21 cellular contexts compared by ENCODE assay signal in genomic region chr3:167575000-167575399, GRCh38.
DNase-seq lines count a peak whose midpoint lies in the region; ATAC-seq and TF ChIP-seq lines count a peak whose summit lies in the region.
"Had no signal": no experiment of that assay in that cellular context is flagged by ENCODE, and none has a peak within 500 bp of the region (broad histone marks: within the 10 kb centered on the region; RNA-seq: fewer than 3 reads in every experiment).

No MANE protein-coding gene starts in this region.

- H3K9me3 Mint-ChIP-seq in stimulated activated effector memory CD8-positive, alpha-beta T cell treated with anti-CD3 and anti-CD28 coated beads, Interleukin-12 subunit alpha, Interleukin-12 subunit beta, amount 100 ng/mL, for 72 hours: no peaks in the 10 kb centered on the region
- H3K9me3 Mint-ChIP-seq: activated CD4-positive, alpha-beta memory T cell treated with anti-CD3 and anti-CD28 coated beads for 36 hours; activated naive CD4-positive, alpha-beta T cell treated with anti-CD3 and anti-CD28 coated beads, Interleukin-2, amount 50 U/mL, for 72 hours; activated T-cell treated with anti-CD3 and anti-CD28 coated beads, Interleukin-2, amount 50 U/mL, for 24 hours had no signal

- POLR2A ChIA-PET in HEK293T (lab: Yijun Ruan, JAX): no interaction called here

- CTCF ChIA-PET in HEK293T (lab: Yijun Ruan, JAX): no interaction called here

- ATAC-seq in stimulated activated effector memory CD8-positive, alpha-beta T cell treated with anti-CD3 and anti-CD28 coated beads, Interleukin-12 subunit alpha, Interleukin-12 subunit beta, amount 100 ng/mL, for 72 hours: peak; percentile 28
- no peak for ATAC-seq in HG03521 (IDR thresholded peaks at IDR 0.05; ENCODE audit: unreplicated experiment)
- ATAC-seq: activated naive CD4-positive, alpha-beta T cell treated with anti-CD3 and anti-CD28 coated beads, Interleukin-2, amount 50 U/mL, for 72 hours; body of pancreas; left lobe of liver; Panc1; right cardiac atrium; T-helper 17 cell had no signal

- DNase-seq in HEK293T (ENCODE audit: extremely low spot score): peak; percentile 40
- peak in 27 of 61 donors; percentile 1 to 42 (median 12) for DNase-seq in caudate nucleus (lab: John Stamatoyannopoulos, UW)
- peak; percentile 23 for DNase-seq in iPS-NIHi11 (ENCODE audit: low spot score)
- no peak for DNase-seq in stimulated activated effector memory CD8-positive, alpha-beta T cell treated with anti-CD3 and anti-CD28 coated beads, Interleukin-12 subunit alpha, Interleukin-12 subunit beta, amount 100 ng/mL, for 72 hours (ENCODE audit: low spot score in 2 of 2)
- no peak for DNase-seq in NCI-H526 treated with DMSO at 0.1 percent for 48 hours (lab: John Stamatoyannopoulos, UW)
- no peak for DNase-seq in activated T-cell treated with anti-CD3 and anti-CD28 coated beads for 4 hours
- DNase-seq: activated CD4-positive, alpha-beta memory T cell treated with anti-CD3 and anti-CD28 coated beads for 36 hours; activated T-cell treated with anti-CD3 and anti-CD28 coated beads, Interleukin-2, amount 50 U/mL, for 24 hours; body of pancreas; EL; foreskin melanocyte; Kasumi-1; NCI-H2171 treated with DMSO at 0.1 percent for 48 hours; NCI-H748 treated with DMSO at 0.1 percent for 48 hours; SJCRH30; T-helper 17 cell had no signal

- no peaks in the 10 kb centered on the region for H3K4me1 Mint-ChIP-seq in stimulated activated effector memory CD8-positive, alpha-beta T cell treated with anti-CD3 and anti-CD28 coated beads, Interleukin-12 subunit alpha, Interleukin-12 subunit beta, amount 100 ng/mL, for 72 hours
- H3K4me1 Mint-ChIP-seq: T-helper 17 cell had no signal

- peak overlapping the region; percentile 41 for H3K27ac ChIP-seq in caudate nucleus (ENCODE audit: low read depth, low read length)
- H3K27ac ChIP-seq: body of pancreas, SJCRH30 had no signal

- H3K36me3 Mint-ChIP-seq in stimulated activated effector memory CD8-positive, alpha-beta T cell treated with anti-CD3 and anti-CD28 coated beads, Interleukin-12 subunit alpha, Interleukin-12 subunit beta, amount 100 ng/mL, for 72 hours: no peaks in the 10 kb centered on the region
- H3K36me3 Mint-ChIP-seq: activated CD4-positive, alpha-beta memory T cell treated with anti-CD3 and anti-CD28 coated beads for 36 hours; activated naive CD4-positive, alpha-beta T cell treated with anti-CD3 and anti-CD28 coated beads, Interleukin-2, amount 50 U/mL, for 72 hours had no signal

- no peak overlapping the region for H3K4me3 Mint-ChIP-seq in stimulated activated effector memory CD8-positive, alpha-beta T cell treated with anti-CD3 and anti-CD28 coated beads, Interleukin-12 subunit alpha, Interleukin-12 subunit beta, amount 100 ng/mL, for 72 hours
- H3K4me3 Mint-ChIP-seq: activated CD4-positive, alpha-beta memory T cell treated with anti-CD3 and anti-CD28 coated beads for 36 hours; activated T-cell treated with anti-CD3 and anti-CD28 coated beads, Interleukin-2, amount 50 U/mL, for 24 hours; T-helper 17 cell had no signal

- H3K27ac Mint-ChIP-seq in stimulated activated effector memory CD8-positive, alpha-beta T cell treated with anti-CD3 and anti-CD28 coated beads, Interleukin-12 subunit alpha, Interleukin-12 subunit beta, amount 100 ng/mL, for 72 hours: no peak overlapping the region
- H3K27ac Mint-ChIP-seq: activated CD4-positive, alpha-beta memory T cell treated with anti-CD3 and anti-CD28 coated beads for 36 hours; activated naive CD4-positive, alpha-beta T cell treated with anti-CD3 and anti-CD28 coated beads, Interleukin-2, amount 50 U/mL, for 72 hours; activated T-cell treated with anti-CD3 and anti-CD28 coated beads, Interleukin-2, amount 50 U/mL, for 24 hours; T-helper 17 cell had no signal

TF ChIP-seq in HEK293T, 16 proteins besides CTCF, POLR2A, EP300 and RAD21:
- TF ChIP-seq FOXA1 (IDR thresholded peaks at IDR 0.05) (no peak), FOXM1 (IDR thresholded peaks at IDR 0.05; ENCODE audit: borderline replicate concordance) (no peak), ARNT (IDR thresholded peaks at IDR 0.05) (no peak)

Comparison
In these comparisons a context has a peak if more than half of its experiments do, and no peak if none do; other contexts are left out.
1. DNase-seq: peak in HEK293T (single experiment) and iPS-NIHi11 (single experiment); none in stimulated activated effector memory CD8-positive, alpha-beta T cell treated with anti-CD3 and anti-CD28 coated beads, Interleukin-12 subunit alpha, Interleukin-12 subunit beta, amount 100 ng/mL, for 72 hours (0 of 2), NCI-H526 treated with DMSO at 0.1 percent for 48 hours (single experiment) and activated T-cell treated with anti-CD3 and anti-CD28 coated beads for 4 hours (single experiment).